In genomic region chr16:58339452-58339938, GRCh38 we compare ENCODE assay signal across 9 cellular contexts. TPM values are rescaled to one million over a fixed set of nuclear protein-coding genes. Genes with fewer than 3 reads are reported as not detected.
DNase-seq lines count a peak whose midpoint lies in the region; ATAC-seq and TF ChIP-seq lines count a peak whose summit lies in the region.
"Had no signal": no experiment of that assay in that cellular context is flagged by ENCODE, and none has a peak within 500 bp of the region (broad histone marks: within the 10 kb centered on the region; RNA-seq: fewer than 3 reads in every experiment).

No MANE protein-coding gene starts in this region.

- H3K27me3 ChIP-seq in SJCRH30 (no peaks in the 10 kb centered on the region), prostate gland (replicated peaks; ENCODE audit: insufficient read depth) (no peaks in the 10 kb centered on the region), thyroid gland (no peaks in the 10 kb centered on the region)

- ATAC-seq in Right ventricle myocardium superior (ENCODE audit: poor library complexity) = peak; percentile 59
- ATAC-seq in GM21786 (IDR thresholded peaks at IDR 0.05; ENCODE audit: unreplicated experiment) = no peak

- H3K36me3 ChIP-seq in SJCRH30 = no peaks in the 10 kb centered on the region
- no peaks in the 10 kb centered on the region for H3K36me3 ChIP-seq in prostate gland
- H3K36me3 ChIP-seq in thyroid gland = no peaks in the 10 kb centered on the region

- no peak overlapping the region for H3K4me3 ChIP-seq in SJCRH30
- H3K4me3 ChIP-seq in prostate gland = no peak overlapping the region
- H3K4me3 ChIP-seq in thyroid gland (replicated peaks in 1 of 3) = no peak overlapping the region

- H3K4me1 ChIP-seq in SJCRH30 (peaks cover 11% of the 10 kb centered on the region), prostate gland (replicated peaks) (no peaks in the 10 kb centered on the region), thyroid gland (peaks cover 4 to 5% of the 10 kb centered on the region in 2 donors)

- 65% methylated on average over 5 of the region's 5 CpGs for WGBS in prostate gland
- 60 to 70% methylated on average over 5 of the region's 5 CpGs for WGBS in thyroid gland, 2 donors

- intact Hi-C loops in Right ventricle myocardium superior (cut with DNase I) = loop anchor here (2.0 to 10.0 kb wide), 2 partner anchors 147 to 295 kb away; no protein-coding TSS in a partner anchor
- intact Hi-C loops in prostate gland (cut with DNase I) = loop anchor here (10.0 kb wide), 2 partner anchors 325 to 415 kb away; no protein-coding TSS in a partner anchor
- intact Hi-C loops in thyroid gland (cut with DNase I) = loop anchor here (2.0 kb wide), 1 partner anchor 145 kb away; no protein-coding TSS in a partner anchor

- peak; percentile 10; the same call in 1 of the 2 replicates for TF ChIP-seq CTCF in 22Rv1 (IDR thresholded peaks at IDR 0.05)
- no peak for TF ChIP-seq CTCF in prostate gland (IDR thresholded peaks at IDR 0.05)
- TF ChIP-seq CTCF in thyroid gland (IDR thresholded peaks at IDR 0.05) = no peak

- H3K27ac ChIP-seq in 22Rv1 (no peak overlapping the region), SJCRH30 (no peak overlapping the region), prostate gland (no peak overlapping the region), thyroid gland (no peak overlapping the region)

- TF ChIP-seq POLR2A in prostate gland (IDR thresholded peaks at IDR 0.05) (no peak), thyroid gland (IDR thresholded peaks at IDR 0.05) (no peak)

- H3K9me3 ChIP-seq in SJCRH30 (replicated peaks) = no peaks in the 10 kb centered on the region
- H3K9me3 ChIP-seq in prostate gland = no peaks in the 10 kb centered on the region
- H3K9me3 ChIP-seq in thyroid gland = no peaks in the 10 kb centered on the region

- DNase-seq in ELR (ENCODE audit: low read depth) = peak; percentile 54
- DNase-seq in SJCRH30 = peak; percentile 83 to 95
- DNase-seq in Right ventricle myocardium superior = no peak
- no peak for DNase-seq in Ammon's horn (ENCODE audit: low spot score)
- no peak for DNase-seq in prostate gland (ENCODE audit: low spot score)
- no peak for DNase-seq in thyroid gland
- DNase-seq: stimulated activated CD4-positive, alpha-beta T cell treated with anti-CD3 and anti-CD28 coated beads, Interleukin-12 subunit alpha, Interleukin-12 subunit beta, amount 100 ng/mL, for 4 hours had no signal

RNA-seq across cellular contexts. Expression of gene PRSS54, which starts 44.7 kb away (rescaled TPM):
- not detected in 2 replicates for total RNA-seq in SJCRH30 (2014; rRNA removed; shearing (Covaris generic))
- not detected for total RNA-seq in Right ventricle myocardium superior
- 1 to 10 TPM in 1 of 2 donors, not detected in 1; 4.4 TPM for total RNA-seq in prostate gland
- total RNA-seq in thyroid gland = not detected

RNA-seq across cellular contexts. Expression of gene GINS3, which starts 52.8 kb away (rescaled TPM):
- 41.8 and 46.4 TPM in 2 replicates for total RNA-seq in SJCRH30 (2014; rRNA removed; shearing (Covaris generic))
- 5.6 TPM for total RNA-seq in Right ventricle myocardium superior
- total RNA-seq in prostate gland = 1 to 10 TPM; 5.1 to 8.9 TPM
- 1 to 10 TPM; 1.5 to 5.8 (median 3.4) TPM for total RNA-seq in thyroid gland

Comparison
In these comparisons a context has a peak if more than half of its experiments do, and no peak if none do; other contexts are left out.
1. DNase-seq: peak in ELR (single experiment) and SJCRH30 (2 of 2); none in Right ventricle myocardium superior (single experiment), Ammon's horn (single experiment), prostate gland (single experiment) and thyroid gland (0 of 2).